In the genomic region with DNA sequence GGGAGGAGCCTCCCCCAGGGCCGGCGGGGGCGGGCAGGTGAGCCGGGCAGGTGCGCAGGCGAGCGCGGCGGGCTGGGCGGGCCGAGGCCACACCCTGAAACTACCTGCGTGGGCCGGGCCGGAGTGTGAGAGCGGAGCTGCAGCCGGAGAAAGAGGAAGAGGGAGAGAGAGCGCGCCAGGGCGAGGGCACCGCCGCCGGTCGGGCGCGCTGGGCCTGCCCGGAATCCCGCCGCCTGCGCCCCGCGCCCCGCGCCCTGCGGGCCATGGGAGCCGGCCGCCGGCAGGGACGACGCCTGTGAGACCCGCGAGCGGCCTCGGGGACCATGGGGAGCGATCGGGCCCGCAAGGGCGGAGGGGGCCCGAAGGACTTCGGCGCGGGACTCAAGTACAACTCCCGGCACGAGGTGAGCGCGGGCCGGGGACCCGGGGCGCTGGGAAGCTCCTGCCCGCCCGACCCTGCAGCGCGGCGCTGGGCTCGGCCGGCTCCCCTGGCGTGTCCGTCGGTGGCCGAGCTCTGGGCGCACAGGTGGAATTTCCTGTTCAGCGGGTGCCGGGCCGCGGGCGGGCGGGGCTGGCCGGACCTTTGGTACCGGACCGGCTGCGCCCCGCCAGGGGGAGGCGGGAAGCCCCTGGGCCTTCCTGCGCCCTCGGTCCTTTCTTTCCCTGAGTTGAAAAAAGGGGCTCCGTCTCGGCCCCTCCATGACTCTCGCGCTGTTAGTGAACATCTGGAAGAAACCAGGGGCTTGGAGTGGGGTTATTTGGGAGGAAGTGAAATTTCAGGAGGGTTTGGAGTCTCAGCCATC, we compare ENCODE assay signal across 8 cellular contexts. TPM values are rescaled to one million over a fixed set of nuclear protein-coding genes. Genes with fewer than 3 reads are reported as not detected.
DNase-seq lines count a peak whose midpoint lies in the region; ATAC-seq and TF ChIP-seq lines count a peak whose summit lies in the region.

A gene (plus strand): TSS at position 126 of the 803 bp plus-strand sequence. CDS start 198 bp downstream, at position 324.

- peak within 1 kb of the TSS; percentile 21 for H3K4me3 Mint-ChIP-seq in activated CD4-positive, alpha-beta T cell treated with anti-CD3 and anti-CD28 coated beads, Interleukin-2, amount 10 ng/mL, durations not matched to agents 7 days and 5 days
- H3K4me3 Mint-ChIP-seq in effector memory CD8-positive, alpha-beta T cell, result peak within 1 kb of the TSS; percentile 39 to 67
- peak within 1 kb of the TSS; percentile 51 for H3K4me3 Mint-ChIP-seq in natural killer cell

- intact Hi-C loops in natural killer cell (cut with micrococcal nuclease), result no loop called here

- no peak within 1 kb of the TSS for H3K27ac Mint-ChIP-seq in activated CD4-positive, alpha-beta T cell treated with anti-CD3 and anti-CD28 coated beads, Interleukin-2, amount 10 ng/mL, durations not matched to agents 7 days and 5 days
- no peak within 1 kb of the TSS for H3K27ac Mint-ChIP-seq in effector memory CD8-positive, alpha-beta T cell
- H3K27ac Mint-ChIP-seq in natural killer cell, result no peak within 1 kb of the TSS

- H3K9me3 Mint-ChIP-seq in activated CD4-positive, alpha-beta T cell treated with anti-CD3 and anti-CD28 coated beads, Interleukin-2, amount 10 ng/mL, durations not matched to agents 7 days and 5 days, result no peaks in the 10 kb centered on the region
- H3K9me3 Mint-ChIP-seq in effector memory CD8-positive, alpha-beta T cell, result no peaks in the 10 kb centered on the region
- no peaks in the 10 kb centered on the region for H3K9me3 Mint-ChIP-seq in natural killer cell

- peak; percentile 37 for ATAC-seq in effector memory CD8-positive, alpha-beta T cell (replicated peaks)
- peak in 2 of 3 donors; percentile 28 to 61 for ATAC-seq in natural killer cell

- no peak for TF ChIP-seq CTCF in natural killer cell (IDR thresholded peaks at IDR 0.05)

- CTCF ChIA-PET in activated CD4-positive, alpha-beta T cell treated with anti-CD3 and anti-CD28 coated beads, Interleukin-2, amount 10 ng/mL, durations not matched to agents 7 days and 5 days (lab: Charles Lee), result interaction anchor here (1.1 kb wide), 1 partner anchor 14 kb away, joined by 3 read pairs; no protein-coding TSS in a partner anchor

- DNase-seq in activated CD4-positive, alpha-beta T cell treated with anti-CD3 and anti-CD28 coated beads, Interleukin-2, amount 10 ng/mL, durations not matched to agents 7 days and 5 days, result no peak
- no peak for DNase-seq in activated CD4-positive, alpha-beta T cell treated with anti-CD3 and anti-CD28 coated beads, Interleukin-2, amount 50 U/mL, for 48 hours
- DNase-seq in NCI-H510A treated with DMSO at 0.1 percent for 48 hours (lab: John Stamatoyannopoulos, UW) (peak; percentile 77), natural killer cell (no peak), COLO829 (ENCODE audit: low spot score) (no peak), NCI-H226 (no peak)
- DNase-seq in effector memory CD8-positive, alpha-beta T cell, result no peak
- no peak for DNase-seq in stimulated activated CD4-positive, alpha-beta T cell treated with anti-CD3 and anti-CD28 coated beads, Interleukin-2, amount 100 ng/mL, for 48 hours

- POLR2A ChIA-PET in activated CD4-positive, alpha-beta T cell treated with anti-CD3 and anti-CD28 coated beads, Interleukin-2, amount 10 ng/mL, durations not matched to agents 7 days and 5 days (lab: Charles Lee), result no interaction called here

- peaks cover 63% of the 10 kb centered on the region for H3K27me3 Mint-ChIP-seq in activated CD4-positive, alpha-beta T cell treated with anti-CD3 and anti-CD28 coated beads, Interleukin-2, amount 10 ng/mL, durations not matched to agents 7 days and 5 days
- peaks cover 59 to 83% of the 10 kb centered on the region in 2 donors for H3K27me3 Mint-ChIP-seq in effector memory CD8-positive, alpha-beta T cell
- peaks cover 38 to 50% of the 10 kb centered on the region in 2 donors for H3K27me3 Mint-ChIP-seq in natural killer cell (ENCODE audit: low read depth in 2 of 2)

- peaks cover 10% of the 10 kb centered on the region for H3K4me1 Mint-ChIP-seq in activated CD4-positive, alpha-beta T cell treated with anti-CD3 and anti-CD28 coated beads, Interleukin-2, amount 10 ng/mL, durations not matched to agents 7 days and 5 days
- H3K4me1 Mint-ChIP-seq in effector memory CD8-positive, alpha-beta T cell (ENCODE audit: low read depth in 2 of 2), result peaks cover 0 to 14% of the 10 kb centered on the region in 2 donors
- H3K4me1 Mint-ChIP-seq in natural killer cell, result peaks cover 7 to 8% of the 10 kb centered on the region in 2 donors

- H3K36me3 Mint-ChIP-seq in activated CD4-positive, alpha-beta T cell treated with anti-CD3 and anti-CD28 coated beads, Interleukin-2, amount 10 ng/mL, durations not matched to agents 7 days and 5 days (ENCODE audit: low read depth), result no peaks in the 10 kb centered on the region
- no peaks in the 10 kb centered on the region for H3K36me3 Mint-ChIP-seq in effector memory CD8-positive, alpha-beta T cell (ENCODE audit: insufficient read depth)
- peaks cover 8% of the 10 kb centered on the region for H3K36me3 Mint-ChIP-seq in natural killer cell

RNA-seq across cellular contexts. Expression of the gene that starts here (rescaled TPM):
- total RNA-seq in activated CD4-positive, alpha-beta T cell treated with anti-CD3 and anti-CD28 coated beads, Interleukin-2, amount 10 ng/mL, durations not matched to agents 7 days and 5 days, result not detected
- total RNA-seq in natural killer cell, result 1 to 10 TPM in 2 of 3 donors, under 1 TPM in 1; 0.61 to 1.9 (median 1.0) TPM
